ENCODE assay signal across 1 cellular context in the genomic region with DNA sequence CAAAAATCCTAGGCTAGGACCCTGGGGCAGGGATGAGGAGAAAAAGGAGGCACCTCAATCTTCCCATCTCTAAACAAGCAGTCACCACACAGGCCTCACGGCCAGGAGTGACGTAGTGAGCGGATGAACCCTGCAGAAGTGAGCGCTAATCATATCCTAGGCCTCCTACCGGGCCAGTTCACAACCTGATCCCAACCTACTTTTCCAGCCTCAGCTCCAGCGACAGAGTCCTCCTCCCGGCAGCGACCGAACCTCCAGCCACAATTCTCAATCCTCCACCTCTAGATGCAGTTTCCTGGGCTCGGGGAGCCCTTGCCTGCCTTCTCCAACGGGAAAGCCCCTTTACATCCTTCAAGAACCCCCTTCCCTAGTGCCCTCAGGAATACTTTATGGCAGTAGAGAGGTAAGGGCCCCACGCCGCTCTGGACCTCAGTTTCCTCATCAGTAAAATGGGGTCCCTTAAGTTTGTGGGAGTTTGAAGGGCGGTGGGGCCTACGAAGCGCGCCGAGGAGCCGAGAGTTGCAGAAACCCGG.
TF ChIP-seq lines count a peak whose summit lies in the region.

No MANE protein-coding gene starts in this region.

TF ChIP-seq in SK-N-SH, 30 proteins besides CTCF, POLR2A, EP300 and RAD21:
- TF ChIP-seq, protein P1, sequence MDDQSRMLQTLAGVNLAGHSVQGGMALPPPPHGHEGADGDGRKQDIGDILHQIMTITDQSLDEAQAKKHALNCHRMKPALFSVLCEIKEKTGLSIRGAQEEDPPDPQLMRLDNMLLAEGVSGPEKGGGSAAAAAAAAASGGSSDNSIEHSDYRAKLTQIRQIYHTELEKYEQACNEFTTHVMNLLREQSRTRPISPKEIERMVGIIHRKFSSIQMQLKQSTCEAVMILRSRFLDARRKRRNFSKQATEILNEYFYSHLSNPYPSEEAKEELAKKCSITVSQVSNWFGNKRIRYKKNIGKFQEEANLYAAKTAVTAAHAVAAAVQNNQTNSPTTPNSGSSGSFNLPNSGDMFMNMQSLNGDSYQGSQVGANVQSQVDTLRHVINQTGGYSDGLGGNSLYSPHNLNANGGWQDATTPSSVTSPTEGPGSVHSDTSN (IDR thresholded peaks at IDR 0.05) = no peak
- TF ChIP-seq POLR2AphosphoS5 (IDR thresholded peaks at IDR 0.05; ENCODE audit: low read depth, low read length) (no peak; the same call in 1 of the 2 replicates), YY1 (IDR thresholded peaks at IDR 0.05; ENCODE audit: low read depth) (no peak), GATA2 (CRISPR knock-in tag; IDR thresholded peaks at IDR 0.05) (no peak), FOSL2 (IDR thresholded peaks at IDR 0.05; ENCODE audit: borderline replicate concordance, low read depth) (no peak), MEF2A (IDR thresholded peaks at IDR 0.05; ENCODE audit: borderline replicate concordance, low read depth) (no peak), NFIC (IDR thresholded peaks at IDR 0.05; ENCODE audit: borderline replicate concordance) (no peak), FOXJ3 (CRISPR knock-in tag; IDR thresholded peaks at IDR 0.05) (no peak), RCOR1 (IDR thresholded peaks at IDR 0.05; ENCODE audit: low read length) (no peak), RFX5 (IDR thresholded peaks at IDR 0.05; ENCODE audit: low read length) (no peak), TCF12 (IDR thresholded peaks at IDR 0.05) (no peak), TAF1 (IDR thresholded peaks at IDR 0.05; ENCODE audit: borderline replicate concordance, low read depth, low read length) (no peak), CHD2 (IDR thresholded peaks at IDR 0.05; ENCODE audit: low read length, partially characterized antibody) (no peak), ELF1 (IDR thresholded peaks at IDR 0.05) (no peak), RXRA (IDR thresholded peaks at IDR 0.05; ENCODE audit: borderline replicate concordance, low read depth) (no peak), SIN3A (IDR thresholded peaks at IDR 0.05; ENCODE audit: borderline replicate concordance, low read depth, low read length) (no peak), FOXM1 (IDR thresholded peaks at IDR 0.05; ENCODE audit: low read depth) (no peak)
- TF ChIP-seq, protein P2, sequence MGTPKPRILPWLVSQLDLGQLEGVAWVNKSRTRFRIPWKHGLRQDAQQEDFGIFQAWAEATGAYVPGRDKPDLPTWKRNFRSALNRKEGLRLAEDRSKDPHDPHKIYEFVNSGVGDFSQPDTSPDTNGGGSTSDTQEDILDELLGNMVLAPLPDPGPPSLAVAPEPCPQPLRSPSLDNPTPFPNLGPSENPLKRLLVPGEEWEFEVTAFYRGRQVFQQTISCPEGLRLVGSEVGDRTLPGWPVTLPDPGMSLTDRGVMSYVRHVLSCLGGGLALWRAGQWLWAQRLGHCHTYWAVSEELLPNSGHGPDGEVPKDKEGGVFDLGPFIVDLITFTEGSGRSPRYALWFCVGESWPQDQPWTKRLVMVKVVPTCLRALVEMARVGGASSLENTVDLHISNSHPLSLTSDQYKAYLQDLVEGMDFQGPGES (IDR thresholded peaks at IDR 0.05; ENCODE audit: low read depth, low read length) = no peak
- TF ChIP-seq, protein P3, sequence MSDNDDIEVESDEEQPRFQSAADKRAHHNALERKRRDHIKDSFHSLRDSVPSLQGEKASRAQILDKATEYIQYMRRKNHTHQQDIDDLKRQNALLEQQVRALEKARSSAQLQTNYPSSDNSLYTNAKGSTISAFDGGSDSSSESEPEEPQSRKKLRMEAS (IDR thresholded peaks at IDR 0.05; ENCODE audit: low read depth) = no peak
- TF ChIP-seq, protein P4, sequence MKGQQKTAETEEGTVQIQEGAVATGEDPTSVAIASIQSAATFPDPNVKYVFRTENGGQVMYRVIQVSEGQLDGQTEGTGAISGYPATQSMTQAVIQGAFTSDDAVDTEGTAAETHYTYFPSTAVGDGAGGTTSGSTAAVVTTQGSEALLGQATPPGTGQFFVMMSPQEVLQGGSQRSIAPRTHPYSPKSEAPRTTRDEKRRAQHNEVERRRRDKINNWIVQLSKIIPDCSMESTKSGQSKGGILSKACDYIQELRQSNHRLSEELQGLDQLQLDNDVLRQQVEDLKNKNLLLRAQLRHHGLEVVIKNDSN (IDR thresholded peaks at IDR 0.05; ENCODE audit: borderline replicate concordance, low read depth) = no peak
